In the genomic region with DNA sequence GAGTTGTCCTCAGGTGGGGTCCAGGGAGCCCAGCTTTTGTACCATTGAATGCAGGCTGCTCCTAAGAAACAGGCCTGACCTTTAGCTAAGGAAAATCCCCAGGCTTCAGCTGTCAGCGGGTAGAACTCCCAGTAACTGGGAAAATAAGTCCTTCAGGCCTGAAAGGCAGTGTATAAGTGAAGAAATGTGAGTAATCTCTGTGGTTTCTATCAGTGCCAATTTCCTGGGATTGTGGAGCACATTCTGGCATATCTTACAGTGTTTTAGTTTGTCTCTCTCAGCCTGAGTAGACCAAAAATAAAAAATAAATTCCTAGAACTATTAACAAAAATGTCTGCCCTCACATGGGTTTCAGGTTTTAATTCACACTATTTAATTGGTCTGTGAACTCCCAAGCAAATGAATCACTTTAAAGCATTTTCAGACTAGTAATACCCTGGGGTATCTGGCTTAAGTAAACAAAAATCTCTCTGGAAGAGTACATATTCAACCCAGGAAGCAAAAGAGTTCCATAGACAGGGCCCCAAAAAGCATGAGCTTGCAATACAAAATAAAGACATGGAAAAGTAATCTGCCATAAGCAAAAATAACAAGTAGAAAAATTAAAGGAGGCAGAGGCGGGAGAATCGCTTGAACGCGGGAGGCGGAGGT, we compare ENCODE assay signal across 17 cellular contexts.
A peak's percentile ranks its signal among the peaks of the same experiment; 100 is the strongest.
DNase-seq lines count a peak whose midpoint lies in the region; ATAC-seq and TF ChIP-seq lines count a peak whose summit lies in the region.
"Had no signal": no experiment of that assay in that cellular context is flagged by ENCODE, and none has a peak within 500 bp of the region (broad histone marks: within the 10 kb centered on the region; RNA-seq: fewer than 3 reads in every experiment).

No MANE protein-coding gene starts in this region.

- H3K27me3 ChIP-seq in right atrium auricular region (no peaks in the 10 kb centered on the region), hepatocyte (no peaks in the 10 kb centered on the region), aorta (ENCODE audit: control insufficient read depth in 1 of 2, insufficient read depth in 2 of 2, low read length in 1 of 2) (no peaks in the 10 kb centered on the region)

- H3K4me3 ChIP-seq in right atrium auricular region (no peak overlapping the region), hepatocyte (no peak overlapping the region), aorta (ENCODE audit: low read length in 2 of 2) (no peak overlapping the region)
- H3K4me3 ChIP-seq: A549, skin epidermis had no signal

- peaks cover 2% of the 10 kb centered on the region for H3K36me3 Mint-ChIP-seq in chondrocyte (ENCODE audit: low read depth)
- no peaks in the 10 kb centered on the region for H3K36me3 Mint-ChIP-seq in osteocyte (ENCODE audit: unreplicated experiment)

- DNase-seq in Right ventricle myocardium inferior (ENCODE audit: missing footprints) (no peak), right atrium auricular region (ENCODE audit: low spot score) (no peak), chondrocyte (ENCODE audit: low spot score) (no peak), hepatocyte (ENCODE audit: low spot score) (no peak), aorta (no peak), osteocyte (ENCODE audit: extremely low spot score, unreplicated experiment) (no peak), omental fat pad (ENCODE audit: low spot score) (no peak)
- DNase-seq in activated naive CD4-positive, alpha-beta T cell (lab: John Stamatoyannopoulos, UW), result no peak
- DNase-seq: activated CD4-positive, alpha-beta T cell treated with anti-CD3 and anti-CD28 coated beads, Interleukin-2, amount 10 ng/mL, durations not matched to agents 7 days and 5 days; cerebellar nuclear complex; MM.1S; naive thymus-derived CD8-positive, alpha-beta T cell; NCI-H2171 treated with DMSO at 0.1 percent for 48 hours; trophoblast cell had no signal

- peak overlapping the region; percentile 10 for H2AFZ ChIP-seq in hepatocyte

- TF ChIP-seq CTCF in right atrium auricular region (IDR thresholded peaks at IDR 0.05), result no peak
- TF ChIP-seq CTCF in chondrocyte (IDR thresholded peaks at IDR 0.05), result no peak
- no peak for TF ChIP-seq CTCF in hepatocyte (IDR thresholded peaks at IDR 0.05; ENCODE audit: poor library complexity)
- TF ChIP-seq CTCF in osteocyte (IDR thresholded peaks at IDR 0.05), result no peak
- no peak for TF ChIP-seq CTCF in omental fat pad (IDR thresholded peaks at IDR 0.05)

- H3K4me1 ChIP-seq in right atrium auricular region (peaks cover 0 to 8% of the 10 kb centered on the region in 2 donors), hepatocyte (ENCODE audit: insufficient read depth) (no peaks in the 10 kb centered on the region), aorta (ENCODE audit: control insufficient read depth in 1 of 2, insufficient read depth in 2 of 2, low read length in 2 of 2) (peaks cover 0 to 3% of the 10 kb centered on the region in 2 donors)
- H3K4me1 ChIP-seq: A549 had no signal

- H3K36me3 ChIP-seq in right atrium auricular region (no peaks in the 10 kb centered on the region), hepatocyte (replicated peaks; ENCODE audit: insufficient read depth, low read depth) (no peaks in the 10 kb centered on the region), aorta (ENCODE audit: control insufficient read depth in 1 of 2, insufficient read depth in 2 of 2, low read length in 1 of 2) (no peaks in the 10 kb centered on the region)

- peaks cover 0 to 22% of the 10 kb centered on the region in 2 donors for H3K9me3 ChIP-seq in right atrium auricular region
- no peaks in the 10 kb centered on the region for H3K9me3 ChIP-seq in hepatocyte (ENCODE audit: low read depth)
- H3K9me3 ChIP-seq in aorta (ENCODE audit: control insufficient read depth, low read length), result peaks cover 1% of the 10 kb centered on the region

- peak overlapping the region in 1 of 2 donors; percentile 3 for H3K27ac ChIP-seq in right atrium auricular region
- H3K27ac ChIP-seq in hepatocyte, result no peak overlapping the region
- peak overlapping the region in 1 of 2 donors; percentile 61 for H3K27ac ChIP-seq in aorta (ENCODE audit: low read depth in 1 of 2, low read length in 2 of 2)
- H3K27ac ChIP-seq: A549 had no signal

- no peaks in the 10 kb centered on the region for H4K20me1 ChIP-seq in hepatocyte (ENCODE audit: insufficient read depth, poor library complexity, severe bottlenecking)

- no peaks in the 10 kb centered on the region for H3K79me2 ChIP-seq in hepatocyte

- no peaks in the 10 kb centered on the region for H3K9me2 ChIP-seq in hepatocyte (replicated peaks; ENCODE audit: insufficient read depth)

- H3K27me3 Mint-ChIP-seq in chondrocyte (ENCODE audit: low read depth), result no peaks in the 10 kb centered on the region
- no peaks in the 10 kb centered on the region for H3K27me3 Mint-ChIP-seq in osteocyte (ENCODE audit: unreplicated experiment)
- H3K27me3 Mint-ChIP-seq: activated CD4-positive, alpha-beta T cell treated with anti-CD3 and anti-CD28 coated beads, Interleukin-2, amount 10 ng/mL, durations not matched to agents 7 days and 5 days had no signal

- 88% methylated on average over 6 of the region's 6 CpGs for WGBS in hepatocyte (ENCODE audit: low lambda C conversion rate, missing lambda C conversion rate)
- WGBS in aorta, 2 donors, result 76 to 79% methylated on average over 6 of the region's 6 CpGs

- H3K4me1 Mint-ChIP-seq in chondrocyte (ENCODE audit: low read depth) (peaks cover 13% of the 10 kb centered on the region), osteocyte (ENCODE audit: unreplicated experiment) (no peaks in the 10 kb centered on the region)
- H3K4me1 Mint-ChIP-seq: activated CD4-positive, alpha-beta T cell treated with anti-CD3 and anti-CD28 coated beads, Interleukin-2, amount 10 ng/mL, durations not matched to agents 7 days and 5 days; naive thymus-derived CD8-positive, alpha-beta T cell had no signal

- H3K9me3 Mint-ChIP-seq in chondrocyte (ENCODE audit: low read depth) (peaks cover 29% of the 10 kb centered on the region), osteocyte (ENCODE audit: unreplicated experiment) (peaks cover 31% of the 10 kb centered on the region)

- intact Hi-C loops in Right ventricle myocardium inferior (cut with DNase I) (no loop called here), aorta (cut with DNase I) (no loop called here)

- H3K27ac Mint-ChIP-seq in chondrocyte (ENCODE audit: unreplicated experiment), result peak overlapping the region; percentile 20
- no peak overlapping the region for H3K27ac Mint-ChIP-seq in osteocyte (ENCODE audit: unreplicated experiment)
- H3K27ac Mint-ChIP-seq: activated CD4-positive, alpha-beta T cell treated with anti-CD3 and anti-CD28 coated beads, Interleukin-2, amount 10 ng/mL, durations not matched to agents 7 days and 5 days; activated T-helper 2 cell treated with anti-CD3 and anti-CD28 coated beads, Interferon-gamma antibody, Interleukin-2, Interleukin-4, amounts not matched to agents 10 μg/mL and 5 μg/mL and 100 μg/mL, durations not matched to agents 14 hours and 24 hours and 36 hours; naive thymus-derived CD8-positive, alpha-beta T cell had no signal

- no peak overlapping the region for H3K4me2 ChIP-seq in hepatocyte
- H3K4me2 ChIP-seq: A549 had no signal

- ATAC-seq in Right ventricle myocardium inferior (peak; percentile 44), aorta (ENCODE audit: low FRiP score) (peak; percentile 67), omental fat pad (ENCODE audit: low FRiP score) (no peak)
- ATAC-seq: A549; naive thymus-derived CD8-positive, alpha-beta T cell had no signal

- no peak overlapping the region for H3K4me3 Mint-ChIP-seq in chondrocyte (ENCODE audit: unreplicated experiment)
- H3K4me3 Mint-ChIP-seq in osteocyte (ENCODE audit: unreplicated experiment), result no peak overlapping the region
- H3K4me3 Mint-ChIP-seq: activated CD4-positive, alpha-beta T cell treated with anti-CD3 and anti-CD28 coated beads, Interleukin-2, amount 10 ng/mL, durations not matched to agents 7 days and 5 days; naive thymus-derived CD8-positive, alpha-beta T cell had no signal
